11 cellular contexts compared by ENCODE assay signal in genomic region chr6:30876039-30876730, GRCh38. TPM values are rescaled to one million over a fixed set of nuclear protein-coding genes. Genes with fewer than 3 reads are reported as not detected.
DNase-seq lines count a peak whose midpoint lies in the region; ATAC-seq, FAIRE-seq and TF ChIP-seq lines count a peak whose summit lies in the region.
"Had no signal": no experiment of that assay in that cellular context is flagged by ENCODE, and none has a peak within 500 bp of the region (broad histone marks: within the 10 kb centered on the region; RNA-seq: fewer than 3 reads in every experiment).

No MANE protein-coding gene starts in this region.

- no peak for TF ChIP-seq RAD21 in H1 (IDR thresholded peaks at IDR 0.05 in 1 of 2, conservative IDR thresholded peaks at IDR 0.05 in 1 of 2; ENCODE audit: low read depth in 2 of 2, low read length in 2 of 2)

- no peak for FAIRE-seq in H1 (lab: Jason Lieb, UNC)

- intact Hi-C loops in A673 (cut with micrococcal nuclease; ENCODE audit: unreplicated experiment), result loop anchor here (5.0 kb wide), 2 partner anchors 134 to 149 kb away; partner anchors contain the start of genes FLOT1 and IER3

- no peak overlapping the region for H2AFZ ChIP-seq in H1 (ENCODE audit: low read length)
- H2AFZ ChIP-seq in parathyroid adenoma, result peak overlapping the region; percentile 51

- H3K79me2 ChIP-seq in H1 (ENCODE audit: control insufficient read depth in 1 of 2, insufficient read depth in 2 of 2, low read length in 2 of 2) (peaks cover 0 to under 1% of the 10 kb centered on the region in 2 experiments; a peak in 1 of 4 replicates), parathyroid adenoma (no peaks in the 10 kb centered on the region)

- peaks cover 6% of the 10 kb centered on the region for H3K23me2 ChIP-seq in H1 (ENCODE audit: low read depth, low read length)

- 0 out of 2 replicates have a peak overlapping the region, but pooled peaks have one; percentile 82 for H3K18ac ChIP-seq in H1 (ENCODE audit: extremely low read depth, low read length)

- POLR2A ChIA-PET in CD8-positive, alpha-beta memory T cell (lab: Charles Lee), result no interaction called here
- POLR2A ChIA-PET in H1 (lab: Charles Lee; ENCODE audit: partially characterized antibody) (interaction anchor here (1.2 to 19.5 kb wide), 3 partner anchors 10 to 41 kb away, joined by 3 to 452 read pairs (median 4); no protein-coding TSS in a partner anchor), A673 (lab: Charles Lee; ENCODE audit: low non-redundant PET) (no interaction called here)

- H3K79me1 ChIP-seq in H1 (ENCODE audit: low read depth, low read length), result no peaks in the 10 kb centered on the region

- no peak overlapping the region; the same call in 1 of the 2 replicates for H2BK12ac ChIP-seq in H1 (ENCODE audit: low read depth, low read length)

- no peak overlapping the region for H2BK15ac ChIP-seq in H1 (ENCODE audit: low read length)

- H4K8ac ChIP-seq in H1 (ENCODE audit: extremely low read depth, insufficient read depth, low read length), result no peak overlapping the region

- H3K36me3 ChIP-seq in CD8-positive, alpha-beta memory T cell (ENCODE audit: insufficient read depth, low read length), result no peaks in the 10 kb centered on the region
- H3K36me3 ChIP-seq in H1 (ENCODE audit: control insufficient read depth in 2 of 4, insufficient read depth in 4 of 4, low read length in 3 of 4) (no peaks in the 10 kb centered on the region), parathyroid adenoma (ENCODE audit: control insufficient read depth, insufficient read depth, low read length) (no peaks in the 10 kb centered on the region), A673 (ENCODE audit: insufficient read depth, low read length, poor library complexity, severe bottlenecking) (no peaks in the 10 kb centered on the region)

- peak overlapping the region; percentile 78 for H2BK20ac ChIP-seq in H1 (ENCODE audit: low read length)

- H3K9ac ChIP-seq in H1 (replicated peaks in 1 of 4; ENCODE audit: extremely low read depth in 1 of 4, low read depth in 3 of 4, low read length in 3 of 4) (no peak overlapping the region), parathyroid adenoma (no peak overlapping the region)

- H4K5ac ChIP-seq in H1 (ENCODE audit: insufficient read length, low read depth, low read length), result no peak overlapping the region

- H3K23ac ChIP-seq in H1 (ENCODE audit: insufficient read length), result no peak overlapping the region

- H3K4me3 ChIP-seq in CD8-positive, alpha-beta memory T cell (ENCODE audit: low read length), result no peak overlapping the region
- no peak overlapping the region for H3K4me3 ChIP-seq in H1 (ENCODE audit: extremely low read depth in 1 of 4, insufficient read depth in 2 of 4, low read depth in 3 of 4, low read length in 4 of 4)
- H3K4me3 ChIP-seq in parathyroid adenoma (ENCODE audit: low read depth, low read length), result no peak overlapping the region
- H3K4me3 ChIP-seq in A673 (ENCODE audit: low read depth, low read length, poor library complexity, severe bottlenecking), result no peak overlapping the region

- peak overlapping the region in 3 of 7 donors; percentile 28 to 38 (median 32) for H3K4me3 Mint-ChIP-seq in CD8-positive, alpha-beta memory T cell
- H3K4me3 Mint-ChIP-seq in mesothelial cell of epicardium, result no peak overlapping the region

- BruUV-seq in A673 (replicated peaks; lab: Mats Ljungman, UMichigan), result no TSS peak

- no peak overlapping the region for H3K4ac ChIP-seq in H1 (replicated peaks; ENCODE audit: insufficient read length, low read depth, low read length)

- H3K56ac ChIP-seq in H1 (replicated peaks; ENCODE audit: insufficient read length, low read depth, low read length), result no peak overlapping the region

- no peak overlapping the region for H3K4me2 ChIP-seq in H1 (ENCODE audit: insufficient read depth in 1 of 2, low read depth in 2 of 2, low read length in 2 of 2)
- no peak overlapping the region for H3K4me2 ChIP-seq in parathyroid adenoma (ENCODE audit: low read length)

- WGBS in H1 (ENCODE audit: extremely low coverage in 1 of 2, insufficient coverage in 1 of 2, insufficient read length in 1 of 2, insufficient replicate concordance in 2 of 2, low coverage in 1 of 2, low lambda C conversion rate in 2 of 2, missing lambda C conversion rate in 1 of 2), 2 experiments, result 78% methylated on average over 4 of the region's 4 CpGs; no CpG with 5 or more reads in 1 of the 2 experiments

- DNase-seq in CD8-positive, alpha-beta memory T cell, result no peak
- DNase-seq in NCI-H446 (lab: John Stamatoyannopoulos, UW), result peak; percentile 34 to 74
- no peak for DNase-seq in H1 (ENCODE audit: low read depth in 1 of 2, low spot score in 2 of 2)
- DNase-seq in A673 (ENCODE audit: low spot score), result no peak
- DNase-seq in mesothelial cell of epicardium (ENCODE audit: low spot score in 2 of 2, unreplicated experiment in 2 of 2), result no peak
- DNase-seq in glomerular visceral epithelial cell (ENCODE audit: extremely low spot score), result no peak

- CTCF ChIA-PET in CD8-positive, alpha-beta memory T cell (lab: Charles Lee), result interaction anchor here (0.9 to 12.3 kb wide), 6 partner anchors 22 to 197 kb away, joined by 3 to 148 read pairs (median 6); no protein-coding TSS in a partner anchor
- CTCF ChIA-PET in H1 (lab: Charles Lee; ENCODE audit: partially characterized antibody) (interaction anchor here (0.7 to 29.0 kb wide), 9 partner anchors 9 to 206 kb away, joined by 3 to 610 read pairs (median 5); no protein-coding TSS in a partner anchor), A673 (lab: Charles Lee) (no interaction called here)

- TF ChIP-seq POLR2A in H1 (IDR thresholded peaks at IDR 0.05; ENCODE audit: control extremely low read depth in 1 of 2, low read depth in 2 of 2, low read length in 2 of 2), result no peak

- H4K20me1 ChIP-seq in H1 (replicated peaks in 1 of 2; ENCODE audit: control insufficient read depth in 1 of 2, insufficient read depth in 2 of 2, low read length in 2 of 2), result no peaks in the 10 kb centered on the region

- no peak for TF ChIP-seq EP300 in H1 (IDR thresholded peaks at IDR 0.05; ENCODE audit: borderline replicate concordance in 1 of 2, low read depth in 2 of 2, low read length in 2 of 2)

- H3K36me3 Mint-ChIP-seq in CD8-positive, alpha-beta memory T cell, result peaks cover 4 to 9% (median 4%) of the 10 kb centered on the region in 3 donors
- peaks cover 7% of the 10 kb centered on the region for H3K36me3 Mint-ChIP-seq in mesothelial cell of epicardium

- no peak overlapping the region; the same call in 1 of the 2 replicates for H2BK5ac ChIP-seq in H1 (ENCODE audit: low read depth, low read length)

- no peak for ATAC-seq in HG02623 (IDR thresholded peaks at IDR 0.05; ENCODE audit: unreplicated experiment)

- H3K9me3 ChIP-seq in CD8-positive, alpha-beta memory T cell (ENCODE audit: low read length), result no peaks in the 10 kb centered on the region
- H3K9me3 ChIP-seq in H1 (ENCODE audit: insufficient read depth in 2 of 2, low read depth in 1 of 2, low read length in 1 of 2) (peaks cover 11 to 24% of the 10 kb centered on the region in 2 experiments), parathyroid adenoma (ENCODE audit: control insufficient read depth, low read length) (no peaks in the 10 kb centered on the region), A673 (ENCODE audit: low read depth, low read length, poor library complexity, severe bottlenecking) (peaks cover 11% of the 10 kb centered on the region)

- peaks cover 14% of the 10 kb centered on the region for H3K4me1 ChIP-seq in CD8-positive, alpha-beta memory T cell (ENCODE audit: insufficient read depth, low read length)
- H3K4me1 ChIP-seq in H1 (replicated peaks in 1 of 4; ENCODE audit: control insufficient read depth in 3 of 4, insufficient read depth in 4 of 4, low read length in 3 of 4) (peaks cover 7 to 18% (median 11%) of the 10 kb centered on the region in 4 experiments; a peak in 6 of 7 replicates), parathyroid adenoma (peaks cover 26% of the 10 kb centered on the region), A673 (ENCODE audit: insufficient read depth, low read length, poor library complexity, severe bottlenecking) (no peaks in the 10 kb centered on the region)

- TF ChIP-seq CTCF in H1 (IDR thresholded peaks at IDR 0.05; ENCODE audit: control extremely low read depth in 1 of 3, insufficient read depth in 1 of 3, low read depth in 1 of 3, low read length in 3 of 3) (no peak), parathyroid adenoma (IDR thresholded peaks at IDR 0.05) (no peak), A673 (conservative IDR thresholded peaks at IDR 0.05; ENCODE audit: low read depth, low read length) (no peak), mesothelial cell of epicardium (IDR thresholded peaks at IDR 0.05; ENCODE audit: unreplicated experiment) (no peak)

- H3K14ac ChIP-seq in H1 (ENCODE audit: insufficient read length), result no peak overlapping the region

- no peak overlapping the region for H2AK5ac ChIP-seq in H1 (ENCODE audit: low read depth, low read length)

- H3K27me3 ChIP-seq in CD8-positive, alpha-beta memory T cell (ENCODE audit: insufficient read depth, low read length, poor library complexity, severe bottlenecking), result no peaks in the 10 kb centered on the region
- H3K27me3 ChIP-seq in H1 (replicated peaks in 1 of 4; ENCODE audit: control insufficient read depth in 3 of 4, extremely low read depth in 1 of 4, insufficient read depth in 3 of 4, low read length in 3 of 4), result no peaks in the 10 kb centered on the region
- H3K27me3 ChIP-seq in parathyroid adenoma (ENCODE audit: control insufficient read depth, insufficient read depth, low read length), result no peaks in the 10 kb centered on the region
- no peaks in the 10 kb centered on the region for H3K27me3 ChIP-seq in A673 (replicated peaks; ENCODE audit: insufficient read depth, low read depth, low read length, poor library complexity)

- H2BK120ac ChIP-seq in H1 (replicated peaks; ENCODE audit: low read depth, low read length), result no peak overlapping the region

- peaks cover 9 to 24% (median 12%) of the 10 kb centered on the region in 3 donors for H3K4me1 Mint-ChIP-seq in CD8-positive, alpha-beta memory T cell
- peaks cover 40% of the 10 kb centered on the region for H3K4me1 Mint-ChIP-seq in mesothelial cell of epicardium

- H3K9me3 Mint-ChIP-seq in CD8-positive, alpha-beta memory T cell, result peaks cover 9 to 12% (median 11%) of the 10 kb centered on the region in 5 donors
- peaks cover 22% of the 10 kb centered on the region for H3K9me3 Mint-ChIP-seq in mesothelial cell of epicardium

- no peak overlapping the region for H4K91ac ChIP-seq in H1 (replicated peaks; ENCODE audit: insufficient read length, low read length)

- H3K27me3 Mint-ChIP-seq in CD8-positive, alpha-beta memory T cell, result peaks cover 0 to 8% of the 10 kb centered on the region in 2 donors
- no peaks in the 10 kb centered on the region for H3K27me3 Mint-ChIP-seq in mesothelial cell of epicardium (ENCODE audit: low read depth)

- peak overlapping the region; percentile 76 for H3K27ac ChIP-seq in CD8-positive, alpha-beta memory T cell (ENCODE audit: low read depth, low read length)
- H3K27ac ChIP-seq in H1 (ENCODE audit: low read depth, low read length), result no peak overlapping the region
- peak overlapping the region; percentile 68 for H3K27ac ChIP-seq in parathyroid adenoma
- no peak overlapping the region for H3K27ac ChIP-seq in A673 (ENCODE audit: low read depth, low read length, poor library complexity, severe bottlenecking)

- no peak overlapping the region for H3K27ac Mint-ChIP-seq in CD8-positive, alpha-beta memory T cell
- H3K27ac Mint-ChIP-seq in mesothelial cell of epicardium, result no peak overlapping the region

RNA-seq across cellular contexts. Expression of gene DDR1, which starts 8.1 kb away (rescaled TPM):
- total RNA-seq in CD8-positive, alpha-beta memory T cell, result 10 to 100 TPM; 10.1 to 10.5 TPM
- polyA plus RNA-seq in CD8-positive, alpha-beta memory T cell, result 1.2 TPM
- 181 and 182 TPM in 2 replicates for total RNA-seq in H1 (2021; fragmentation: NEBNext Ultra II Directional; extraction: Animal tissue kit (Norgen Biotek cat#: 25700))
- polyA plus RNA-seq in H1 (2011; rRNA removed), result 99.4 and 134 TPM in 2 replicates
- polyA plus RNA-seq in H1 (2011; cell fraction: cytosol; rRNA removed), result 110 TPM
- 240 TPM for polyA plus RNA-seq in H1 (2011; cell fraction: nucleus; rRNA removed)
- polyA plus RNA-seq in H1 (2012, experiment 1 of 2), result 139 to 201 TPM (median 179 TPM) in 4 replicates
- polyA plus RNA-seq in H1 (2012, experiment 2 of 2), result 146 TPM
- 128 TPM for polyA plus RNA-seq in H1 (2013, experiment 1 of 2)
- polyA plus RNA-seq in H1 (2013, experiment 2 of 2), result 135 TPM
- polyA minus RNA-seq in H1 (2011; rRNA and poly(A)+ RNA removed), result 116 and 120 TPM in 2 replicates
- 196 TPM for polyA minus RNA-seq in H1 (2011; cell fraction: cytosol; rRNA and poly(A)+ RNA removed)
- polyA minus RNA-seq in H1 (2011; cell fraction: nucleus; rRNA and poly(A)+ RNA removed), result 121 TPM
- total RNA-seq in A673 (2021) (48.0 and 57.9 TPM in 2 replicates), mesothelial cell of epicardium (344 to 351 TPM (median 349 TPM) in 3 replicates)

RNA-seq across cellular contexts. Expression of gene GTF2H4, which starts 31.8 kb away (rescaled TPM):
- total RNA-seq in CD8-positive, alpha-beta memory T cell, result 10 to 100 TPM; 48.2 to 55.3 TPM
- 7.5 TPM for polyA plus RNA-seq in CD8-positive, alpha-beta memory T cell
- total RNA-seq in H1 (2021; fragmentation: NEBNext Ultra II Directional; extraction: Animal tissue kit (Norgen Biotek cat#: 25700)), result 49.5 and 53.4 TPM in 2 replicates
- polyA plus RNA-seq in H1 (2011; rRNA removed), result 42.3 and 46.2 TPM in 2 replicates
- polyA plus RNA-seq in H1 (2011; cell fraction: cytosol; rRNA removed), result 42.7 TPM
- 147 TPM for polyA plus RNA-seq in H1 (2011; cell fraction: nucleus; rRNA removed)
- polyA plus RNA-seq in H1 (2012, experiment 1 of 2), result 36.6 to 48.0 TPM (median 43.7 TPM) in 4 replicates
- 81.6 TPM for polyA plus RNA-seq in H1 (2012, experiment 2 of 2)
- 42.6 TPM for polyA plus RNA-seq in H1 (2013, experiment 1 of 2)
- 40.8 TPM for polyA plus RNA-seq in H1 (2013, experiment 2 of 2)
- 27.0 and 29.0 TPM in 2 replicates for polyA minus RNA-seq in H1 (2011; rRNA and poly(A)+ RNA removed)
- 13.8 TPM for polyA minus RNA-seq in H1 (2011; cell fraction: cytosol; rRNA and poly(A)+ RNA removed)
- 39.6 TPM for polyA minus RNA-seq in H1 (2011; cell fraction: nucleus; rRNA and poly(A)+ RNA removed)
- total RNA-seq in A673 (2021) (42.6 and 45.9 TPM in 2 replicates), mesothelial cell of epicardium (62.1 to 65.4 TPM (median 62.2 TPM) in 3 replicates)

RNA-seq across cellular contexts. Expression of gene VARS2, which starts 37.9 kb away (rescaled TPM):
- 10 to 100 TPM; 82.4 to 86.0 TPM for total RNA-seq in CD8-positive, alpha-beta memory T cell
- polyA plus RNA-seq in CD8-positive, alpha-beta memory T cell, result 16.2 TPM
- total RNA-seq in H1 (2021; fragmentation: NEBNext Ultra II Directional; extraction: Animal tissue kit (Norgen Biotek cat#: 25700)), result 41.2 and 47.7 TPM in 2 replicates
- 26.8 and 34.8 TPM in 2 replicates for polyA plus RNA-seq in H1 (2011; rRNA removed)
- 36.0 TPM for polyA plus RNA-seq in H1 (2011; cell fraction: cytosol; rRNA removed)
- 180 TPM for polyA plus RNA-seq in H1 (2011; cell fraction: nucleus; rRNA removed)
- 20.8 to 48.2 TPM (median 43.6 TPM) in 4 replicates for polyA plus RNA-seq in H1 (2012, experiment 1 of 2)
- polyA plus RNA-seq in H1 (2012, experiment 2 of 2), result 31.4 TPM
- 25.2 TPM for polyA plus RNA-seq in H1 (2013, experiment 1 of 2)
- polyA plus RNA-seq in H1 (2013, experiment 2 of 2), result 23.4 TPM
- polyA minus RNA-seq in H1 (2011; rRNA and poly(A)+ RNA removed), result 34.0 and 41.2 TPM in 2 replicates
- polyA minus RNA-seq in H1 (2011; cell fraction: cytosol; rRNA and poly(A)+ RNA removed), result 25.2 TPM
- polyA minus RNA-seq in H1 (2011; cell fraction: nucleus; rRNA and poly(A)+ RNA removed), result 32.4 TPM
- total RNA-seq in A673 (2021) (48.4 and 53.4 TPM in 2 replicates), mesothelial cell of epicardium (62.1 to 70.6 TPM (median 67.4 TPM) in 3 replicates)

RNA-seq across cellular contexts. Expression of gene SFTA2, which starts 55.8 kb away (rescaled TPM):
- total RNA-seq in CD8-positive, alpha-beta memory T cell, result not detected
- polyA plus RNA-seq in CD8-positive, alpha-beta memory T cell, result not detected
- not detected in 2 replicates for total RNA-seq in H1 (2021; fragmentation: NEBNext Ultra II Directional; extraction: Animal tissue kit (Norgen Biotek cat#: 25700))
- polyA plus RNA-seq in H1 (2011; rRNA removed), result not detected in 2 replicates
- polyA plus RNA-seq in H1 (2011; cell fraction: cytosol; rRNA removed), result not detected
- polyA plus RNA-seq in H1 (2011; cell fraction: nucleus; rRNA removed), result not detected
- polyA plus RNA-seq in H1 (2012, experiment 1 of 2), result not detected in 4 replicates
- polyA plus RNA-seq in H1 (2012, experiment 2 of 2), result not detected
- polyA plus RNA-seq in H1 (2013, experiment 1 of 2), result not detected
- not detected for polyA plus RNA-seq in H1 (2013, experiment 2 of 2)
- polyA minus RNA-seq in H1 (2011; rRNA and poly(A)+ RNA removed), result not detected in 2 replicates
- polyA minus RNA-seq in H1 (2011; cell fraction: cytosol; rRNA and poly(A)+ RNA removed), result not detected
- polyA minus RNA-seq in H1 (2011; cell fraction: nucleus; rRNA and poly(A)+ RNA removed), result not detected
- total RNA-seq in A673 (2021), result not detected in 2 replicates
- total RNA-seq in mesothelial cell of epicardium, result not detected in 3 replicates
- total RNA-seq: H7; mononuclear cell; T-helper 2 cell treated with Interferon-gamma antibody and Interleukin-4, amounts not matched to agents 100 ng/mL and 5 ng/mL, for 36 hours had no signal

Comparison
In these comparisons a context has a peak if more than half of its experiments do, and no peak if none do; other contexts are left out.
1. DNase-seq: peak in NCI-H446 (2 of 2); none in CD8-positive, alpha-beta memory T cell (0 of 5), H1 (0 of 2), A673 (single experiment), mesothelial cell of epicardium (0 of 2) and glomerular visceral epithelial cell (single experiment).
2. H3K27ac ChIP-seq: peak in CD8-positive, alpha-beta memory T cell (single experiment) and parathyroid adenoma (single experiment); none in H1 (single experiment) and A673 (single experiment).